ENCODE assay signal across 1 cellular context in the genomic region with DNA sequence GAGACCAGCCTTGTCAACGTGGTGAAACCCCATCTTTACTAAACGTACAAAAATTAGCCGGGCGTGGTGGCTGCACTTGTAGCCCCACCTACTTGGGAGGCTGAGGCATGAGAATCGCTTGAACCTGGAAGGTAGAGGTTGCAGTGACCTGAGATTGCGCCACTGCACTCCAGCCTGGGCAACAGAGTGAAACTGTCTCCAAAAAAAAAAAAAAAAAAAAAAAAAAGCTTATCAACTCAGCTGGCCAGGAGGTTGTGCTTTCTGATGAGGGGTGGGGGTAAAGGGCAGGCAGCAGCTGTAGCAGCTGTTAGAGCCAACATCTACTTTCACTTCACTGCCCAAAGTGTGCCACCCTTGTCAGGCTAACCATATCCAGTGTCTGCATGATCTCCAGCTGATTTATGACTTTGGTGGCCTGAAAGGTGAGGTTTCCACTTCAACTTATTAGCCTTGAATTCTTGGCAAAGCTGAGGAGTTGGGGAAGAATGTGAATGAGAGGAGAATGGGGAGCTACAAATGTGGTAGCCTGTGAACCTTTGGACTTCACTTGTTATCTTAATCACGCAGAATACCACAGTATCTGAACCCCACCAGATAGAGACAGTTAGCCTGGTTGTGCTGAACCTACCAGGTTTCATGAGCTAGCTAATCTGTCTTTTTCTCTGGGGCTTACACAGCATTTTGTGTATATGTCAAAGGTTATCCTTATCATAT.
TF ChIP-seq lines count a peak whose summit lies in the region.

No MANE protein-coding gene starts in this region.

TF ChIP-seq in HepG2, 621 proteins besides CTCF, POLR2A, EP300 and RAD21 (continued from another document):
- TF ChIP-seq ASH2L (IDR thresholded peaks at IDR 0.05; ENCODE audit: insufficient read length, low read depth, low read length): peak; percentile 0
- TF ChIP-seq, protein P1, sequence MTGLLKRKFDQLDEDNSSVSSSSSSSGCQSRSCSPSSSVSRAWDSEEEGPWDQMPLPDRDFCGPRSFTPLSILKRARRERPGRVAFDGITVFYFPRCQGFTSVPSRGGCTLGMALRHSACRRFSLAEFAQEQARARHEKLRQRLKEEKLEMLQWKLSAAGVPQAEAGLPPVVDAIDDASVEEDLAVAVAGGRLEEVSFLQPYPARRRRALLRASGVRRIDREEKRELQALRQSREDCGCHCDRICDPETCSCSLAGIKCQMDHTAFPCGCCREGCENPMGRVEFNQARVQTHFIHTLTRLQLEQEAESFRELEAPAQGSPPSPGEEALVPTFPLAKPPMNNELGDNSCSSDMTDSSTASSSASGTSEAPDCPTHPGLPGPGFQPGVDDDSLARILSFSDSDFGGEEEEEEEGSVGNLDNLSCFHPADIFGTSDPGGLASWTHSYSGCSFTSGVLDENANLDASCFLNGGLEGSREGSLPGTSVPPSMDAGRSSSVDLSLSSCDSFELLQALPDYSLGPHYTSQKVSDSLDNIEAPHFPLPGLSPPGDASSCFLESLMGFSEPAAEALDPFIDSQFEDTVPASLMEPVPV (CRISPR knock-in tag; IDR thresholded peaks at IDR 0.05): no peak
- TF ChIP-seq ADNP (CRISPR knock-in tag; IDR thresholded peaks at IDR 0.05): peak; percentile 75; the same call in 1 of the 2 replicates
- TF ChIP-seq PHF21A (CRISPR knock-in tag; IDR thresholded peaks at IDR 0.05): peak; percentile 55; the same call in 1 of the 2 replicates
- TF ChIP-seq ZNF460 (CRISPR knock-in tag; IDR thresholded peaks at IDR 0.05; ENCODE audit: borderline replicate concordance): peak; percentile 42; the same call in 1 of the 2 replicates
- 0 out of 2 replicates have a peak, but pooled peaks have one; percentile 28 for TF ChIP-seq BCL6 (CRISPR knock-in tag; IDR thresholded peaks at IDR 0.05)
- TF ChIP-seq SAP130 (CRISPR knock-in tag; IDR thresholded peaks at IDR 0.05; ENCODE audit: low read depth): peak; percentile 65
- peak; percentile 24; the same call in 1 of the 2 replicates for TF ChIP-seq EHMT2 (IDR thresholded peaks at IDR 0.05; ENCODE audit: borderline replicate concordance, low read depth, low read length)
- no peak for TF ChIP-seq SIN3A (IDR thresholded peaks at IDR 0.05; ENCODE audit: borderline replicate concordance, low read depth, low read length)
- peak; percentile 66; the same call in 1 of the 2 replicates for TF ChIP-seq HOXA3 (CRISPR knock-in tag; IDR thresholded peaks at IDR 0.05)
- peak; percentile 41 for TF ChIP-seq NR2F6 (IDR thresholded peaks at IDR 0.05)
- peak; percentile 48; the same call in 1 of the 2 replicates for TF ChIP-seq NR2F6 (CRISPR knock-in tag; IDR thresholded peaks at IDR 0.05)
- TF ChIP-seq, protein P2, sequence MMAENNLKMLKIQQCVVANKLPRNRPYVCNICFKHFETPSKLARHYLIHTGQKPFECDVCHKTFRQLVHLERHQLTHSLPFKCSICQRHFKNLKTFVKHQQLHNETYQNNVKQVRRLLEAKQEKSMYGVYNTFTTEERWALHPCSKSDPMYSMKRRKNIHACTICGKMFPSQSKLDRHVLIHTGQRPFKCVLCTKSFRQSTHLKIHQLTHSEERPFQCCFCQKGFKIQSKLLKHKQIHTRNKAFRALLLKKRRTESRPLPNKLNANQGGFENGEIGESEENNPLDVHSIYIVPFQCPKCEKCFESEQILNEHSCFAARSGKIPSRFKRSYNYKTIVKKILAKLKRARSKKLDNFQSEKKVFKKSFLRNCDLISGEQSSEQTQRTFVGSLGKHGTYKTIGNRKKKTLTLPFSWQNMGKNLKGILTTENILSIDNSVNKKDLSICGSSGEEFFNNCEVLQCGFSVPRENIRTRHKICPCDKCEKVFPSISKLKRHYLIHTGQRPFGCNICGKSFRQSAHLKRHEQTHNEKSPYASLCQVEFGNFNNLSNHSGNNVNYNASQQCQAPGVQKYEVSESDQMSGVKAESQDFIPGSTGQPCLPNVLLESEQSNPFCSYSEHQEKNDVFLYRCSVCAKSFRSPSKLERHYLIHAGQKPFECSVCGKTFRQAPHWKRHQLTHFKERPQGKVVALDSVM (CRISPR knock-in tag; IDR thresholded peaks at IDR 0.05): peak; percentile 99
- TF ChIP-seq RXRA (CRISPR knock-in tag; IDR thresholded peaks at IDR 0.05): 0 out of 2 replicates have a peak, but pooled peaks have one; percentile 32
- TF ChIP-seq NCOR1 (IDR thresholded peaks at IDR 0.05; ENCODE audit: borderline replicate concordance, low read length): peak; percentile 60; the same call in 1 of the 2 replicates
- TF ChIP-seq SRSF4 (IDR thresholded peaks at IDR 0.05; ENCODE audit: low read depth, low read length, poor library complexity, severe bottlenecking): no peak
- TF ChIP-seq, protein P3, sequence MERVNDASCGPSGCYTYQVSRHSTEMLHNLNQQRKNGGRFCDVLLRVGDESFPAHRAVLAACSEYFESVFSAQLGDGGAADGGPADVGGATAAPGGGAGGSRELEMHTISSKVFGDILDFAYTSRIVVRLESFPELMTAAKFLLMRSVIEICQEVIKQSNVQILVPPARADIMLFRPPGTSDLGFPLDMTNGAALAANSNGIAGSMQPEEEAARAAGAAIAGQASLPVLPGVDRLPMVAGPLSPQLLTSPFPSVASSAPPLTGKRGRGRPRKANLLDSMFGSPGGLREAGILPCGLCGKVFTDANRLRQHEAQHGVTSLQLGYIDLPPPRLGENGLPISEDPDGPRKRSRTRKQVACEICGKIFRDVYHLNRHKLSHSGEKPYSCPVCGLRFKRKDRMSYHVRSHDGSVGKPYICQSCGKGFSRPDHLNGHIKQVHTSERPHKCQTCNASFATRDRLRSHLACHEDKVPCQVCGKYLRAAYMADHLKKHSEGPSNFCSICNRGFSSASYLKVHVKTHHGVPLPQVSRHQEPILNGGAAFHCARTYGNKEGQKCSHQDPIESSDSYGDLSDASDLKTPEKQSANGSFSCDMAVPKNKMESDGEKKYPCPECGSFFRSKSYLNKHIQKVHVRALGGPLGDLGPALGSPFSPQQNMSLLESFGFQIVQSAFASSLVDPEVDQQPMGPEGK (CRISPR knock-in tag; IDR thresholded peaks at IDR 0.05): peak; percentile 53; the same call in 1 of the 2 replicates
- TF ChIP-seq ZNF264 (CRISPR knock-in tag; IDR thresholded peaks at IDR 0.05): 0 out of 2 replicates have a peak, but pooled peaks have one; percentile 58
- TF ChIP-seq, protein P4, sequence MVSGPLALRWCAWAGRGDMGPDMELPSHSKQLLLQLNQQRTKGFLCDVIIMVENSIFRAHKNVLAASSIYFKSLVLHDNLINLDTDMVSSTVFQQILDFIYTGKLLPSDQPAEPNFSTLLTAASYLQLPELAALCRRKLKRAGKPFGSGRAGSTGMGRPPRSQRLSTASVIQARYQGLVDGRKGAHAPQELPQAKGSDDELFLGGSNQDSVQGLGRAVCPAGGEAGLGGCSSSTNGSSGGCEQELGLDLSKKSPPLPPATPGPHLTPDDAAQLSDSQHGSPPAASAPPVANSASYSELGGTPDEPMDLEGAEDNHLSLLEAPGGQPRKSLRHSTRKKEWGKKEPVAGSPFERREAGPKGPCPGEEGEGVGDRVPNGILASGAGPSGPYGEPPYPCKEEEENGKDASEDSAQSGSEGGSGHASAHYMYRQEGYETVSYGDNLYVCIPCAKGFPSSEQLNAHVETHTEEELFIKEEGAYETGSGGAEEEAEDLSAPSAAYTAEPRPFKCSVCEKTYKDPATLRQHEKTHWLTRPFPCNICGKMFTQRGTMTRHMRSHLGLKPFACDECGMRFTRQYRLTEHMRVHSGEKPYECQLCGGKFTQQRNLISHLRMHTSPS (CRISPR knock-in tag; IDR thresholded peaks at IDR 0.05; ENCODE audit: low read depth): peak; percentile 80
- TF ChIP-seq, protein P5, sequence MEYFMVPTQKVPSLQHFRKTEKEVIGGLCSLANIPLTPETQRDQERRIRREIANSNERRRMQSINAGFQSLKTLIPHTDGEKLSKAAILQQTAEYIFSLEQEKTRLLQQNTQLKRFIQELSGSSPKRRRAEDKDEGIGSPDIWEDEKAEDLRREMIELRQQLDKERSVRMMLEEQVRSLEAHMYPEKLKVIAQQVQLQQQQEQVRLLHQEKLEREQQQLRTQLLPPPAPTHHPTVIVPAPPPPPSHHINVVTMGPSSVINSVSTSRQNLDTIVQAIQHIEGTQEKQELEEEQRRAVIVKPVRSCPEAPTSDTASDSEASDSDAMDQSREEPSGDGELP (IDR thresholded peaks at IDR 0.05; ENCODE audit: borderline replicate concordance, low read depth): peak; percentile 99
- peak; percentile 78; the same call in 1 of the 2 replicates for TF ChIP-seq ZMYM2 (CRISPR knock-in tag; IDR thresholded peaks at IDR 0.05)
- TF ChIP-seq YEATS4 (CRISPR knock-in tag; IDR thresholded peaks at IDR 0.05; ENCODE audit: borderline replicate concordance): peak; percentile 25; the same call in 1 of the 2 replicates
- peak; percentile 23; the same call in 1 of the 2 replicates for TF ChIP-seq MED1 (CRISPR knock-in tag; IDR thresholded peaks at IDR 0.05)
- TF ChIP-seq, protein P6, sequence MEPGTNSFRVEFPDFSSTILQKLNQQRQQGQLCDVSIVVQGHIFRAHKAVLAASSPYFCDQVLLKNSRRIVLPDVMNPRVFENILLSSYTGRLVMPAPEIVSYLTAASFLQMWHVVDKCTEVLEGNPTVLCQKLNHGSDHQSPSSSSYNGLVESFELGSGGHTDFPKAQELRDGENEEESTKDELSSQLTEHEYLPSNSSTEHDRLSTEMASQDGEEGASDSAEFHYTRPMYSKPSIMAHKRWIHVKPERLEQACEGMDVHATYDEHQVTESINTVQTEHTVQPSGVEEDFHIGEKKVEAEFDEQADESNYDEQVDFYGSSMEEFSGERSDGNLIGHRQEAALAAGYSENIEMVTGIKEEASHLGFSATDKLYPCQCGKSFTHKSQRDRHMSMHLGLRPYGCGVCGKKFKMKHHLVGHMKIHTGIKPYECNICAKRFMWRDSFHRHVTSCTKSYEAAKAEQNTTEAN (CRISPR knock-in tag; conservative IDR thresholded peaks at IDR 0.05): 0 out of 2 replicates have a peak, but pooled peaks have one; percentile 18
- TF ChIP-seq, protein P7, sequence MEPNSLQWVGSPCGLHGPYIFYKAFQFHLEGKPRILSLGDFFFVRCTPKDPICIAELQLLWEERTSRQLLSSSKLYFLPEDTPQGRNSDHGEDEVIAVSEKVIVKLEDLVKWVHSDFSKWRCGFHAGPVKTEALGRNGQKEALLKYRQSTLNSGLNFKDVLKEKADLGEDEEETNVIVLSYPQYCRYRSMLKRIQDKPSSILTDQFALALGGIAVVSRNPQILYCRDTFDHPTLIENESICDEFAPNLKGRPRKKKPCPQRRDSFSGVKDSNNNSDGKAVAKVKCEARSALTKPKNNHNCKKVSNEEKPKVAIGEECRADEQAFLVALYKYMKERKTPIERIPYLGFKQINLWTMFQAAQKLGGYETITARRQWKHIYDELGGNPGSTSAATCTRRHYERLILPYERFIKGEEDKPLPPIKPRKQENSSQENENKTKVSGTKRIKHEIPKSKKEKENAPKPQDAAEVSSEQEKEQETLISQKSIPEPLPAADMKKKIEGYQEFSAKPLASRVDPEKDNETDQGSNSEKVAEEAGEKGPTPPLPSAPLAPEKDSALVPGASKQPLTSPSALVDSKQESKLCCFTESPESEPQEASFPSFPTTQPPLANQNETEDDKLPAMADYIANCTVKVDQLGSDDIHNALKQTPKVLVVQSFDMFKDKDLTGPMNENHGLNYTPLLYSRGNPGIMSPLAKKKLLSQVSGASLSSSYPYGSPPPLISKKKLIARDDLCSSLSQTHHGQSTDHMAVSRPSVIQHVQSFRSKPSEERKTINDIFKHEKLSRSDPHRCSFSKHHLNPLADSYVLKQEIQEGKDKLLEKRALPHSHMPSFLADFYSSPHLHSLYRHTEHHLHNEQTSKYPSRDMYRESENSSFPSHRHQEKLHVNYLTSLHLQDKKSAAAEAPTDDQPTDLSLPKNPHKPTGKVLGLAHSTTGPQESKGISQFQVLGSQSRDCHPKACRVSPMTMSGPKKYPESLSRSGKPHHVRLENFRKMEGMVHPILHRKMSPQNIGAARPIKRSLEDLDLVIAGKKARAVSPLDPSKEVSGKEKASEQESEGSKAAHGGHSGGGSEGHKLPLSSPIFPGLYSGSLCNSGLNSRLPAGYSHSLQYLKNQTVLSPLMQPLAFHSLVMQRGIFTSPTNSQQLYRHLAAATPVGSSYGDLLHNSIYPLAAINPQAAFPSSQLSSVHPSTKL (CRISPR knock-in tag; IDR thresholded peaks at IDR 0.05): peak; percentile 28; the same call in 1 of the 2 replicates
- TF ChIP-seq, protein P8, sequence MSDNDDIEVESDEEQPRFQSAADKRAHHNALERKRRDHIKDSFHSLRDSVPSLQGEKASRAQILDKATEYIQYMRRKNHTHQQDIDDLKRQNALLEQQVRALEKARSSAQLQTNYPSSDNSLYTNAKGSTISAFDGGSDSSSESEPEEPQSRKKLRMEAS (IDR thresholded peaks at IDR 0.05): peak; percentile 46
- peak; percentile 59; the same call in 1 of the 2 replicates for TF ChIP-seq NR2F2 (IDR thresholded peaks at IDR 0.05; ENCODE audit: borderline replicate concordance, low read depth)
- TF ChIP-seq HNF4A (CRISPR knock-in tag; IDR thresholded peaks at IDR 0.05): peak; percentile 69
- TF ChIP-seq, protein P9, sequence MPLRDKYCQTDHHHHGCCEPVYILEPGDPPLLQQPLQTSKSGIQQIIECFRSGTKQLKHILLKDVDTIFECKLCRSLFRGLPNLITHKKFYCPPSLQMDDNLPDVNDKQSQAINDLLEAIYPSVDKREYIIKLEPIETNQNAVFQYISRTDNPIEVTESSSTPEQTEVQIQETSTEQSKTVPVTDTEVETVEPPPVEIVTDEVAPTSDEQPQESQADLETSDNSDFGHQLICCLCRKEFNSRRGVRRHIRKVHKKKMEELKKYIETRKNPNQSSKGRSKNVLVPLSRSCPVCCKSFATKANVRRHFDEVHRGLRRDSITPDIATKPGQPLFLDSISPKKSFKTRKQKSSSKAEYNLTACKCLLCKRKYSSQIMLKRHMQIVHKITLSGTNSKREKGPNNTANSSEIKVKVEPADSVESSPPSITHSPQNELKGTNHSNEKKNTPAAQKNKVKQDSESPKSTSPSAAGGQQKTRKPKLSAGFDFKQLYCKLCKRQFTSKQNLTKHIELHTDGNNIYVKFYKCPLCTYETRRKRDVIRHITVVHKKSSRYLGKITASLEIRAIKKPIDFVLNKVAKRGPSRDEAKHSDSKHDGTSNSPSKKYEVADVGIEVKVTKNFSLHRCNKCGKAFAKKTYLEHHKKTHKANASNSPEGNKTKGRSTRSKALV (CRISPR knock-in tag; IDR thresholded peaks at IDR 0.05): 0 out of 2 replicates have a peak, but pooled peaks have one; percentile 4
- TF ChIP-seq ZSCAN21 (CRISPR knock-in tag; IDR thresholded peaks at IDR 0.05; ENCODE audit: borderline replicate concordance): no peak
- TF ChIP-seq ELF1 (CRISPR knock-in tag; IDR thresholded peaks at IDR 0.05): no peak
- peak; percentile 53; the same call in 1 of the 2 replicates for TF ChIP-seq SALL1 (CRISPR knock-in tag; IDR thresholded peaks at IDR 0.05)
- TF ChIP-seq CREB1 (IDR thresholded peaks at IDR 0.05): no peak
- peak; percentile 39; the same call in 1 of the 2 replicates for TF ChIP-seq CREB1 (CRISPR knock-in tag; IDR thresholded peaks at IDR 0.05)
- TF ChIP-seq CEBPB (IDR thresholded peaks at IDR 0.05; ENCODE audit: borderline replicate concordance, low read depth, low read length): peak; percentile 25; the same call in 1 of the 2 replicates
- no peak for TF ChIP-seq ZNF775 (CRISPR knock-in tag; IDR thresholded peaks at IDR 0.05; ENCODE audit: borderline replicate concordance)
- 0 out of 2 replicates have a peak, but pooled peaks have one; percentile 15 for TF ChIP-seq KDM6A (CRISPR knock-in tag; IDR thresholded peaks at IDR 0.05; ENCODE audit: low read depth)
- peak; percentile 47; the same call in 1 of the 2 replicates for TF ChIP-seq HDAC1 (CRISPR knock-in tag; IDR thresholded peaks at IDR 0.05)
- no peak for TF ChIP-seq SP140L (CRISPR knock-in tag; IDR thresholded peaks at IDR 0.05; ENCODE audit: borderline replicate concordance)
- TF ChIP-seq KDM1A (CRISPR knock-in tag; IDR thresholded peaks at IDR 0.05): peak; percentile 59; the same call in 1 of the 2 replicates
- peak; percentile 85 for TF ChIP-seq ZNF121 (CRISPR knock-in tag; IDR thresholded peaks at IDR 0.05)
- no peak for TF ChIP-seq SOX6 (IDR thresholded peaks at IDR 0.05)
- peak; percentile 45; the same call in 1 of the 2 replicates for TF ChIP-seq SOX6 (CRISPR knock-in tag; IDR thresholded peaks at IDR 0.05)
- TF ChIP-seq ZMYM4 (CRISPR knock-in tag; IDR thresholded peaks at IDR 0.05): peak; percentile 55; the same call in 1 of the 2 replicates
- peak; percentile 30 for TF ChIP-seq SKI (IDR thresholded peaks at IDR 0.05; ENCODE audit: partially characterized antibody)
